In the genomic region with DNA sequence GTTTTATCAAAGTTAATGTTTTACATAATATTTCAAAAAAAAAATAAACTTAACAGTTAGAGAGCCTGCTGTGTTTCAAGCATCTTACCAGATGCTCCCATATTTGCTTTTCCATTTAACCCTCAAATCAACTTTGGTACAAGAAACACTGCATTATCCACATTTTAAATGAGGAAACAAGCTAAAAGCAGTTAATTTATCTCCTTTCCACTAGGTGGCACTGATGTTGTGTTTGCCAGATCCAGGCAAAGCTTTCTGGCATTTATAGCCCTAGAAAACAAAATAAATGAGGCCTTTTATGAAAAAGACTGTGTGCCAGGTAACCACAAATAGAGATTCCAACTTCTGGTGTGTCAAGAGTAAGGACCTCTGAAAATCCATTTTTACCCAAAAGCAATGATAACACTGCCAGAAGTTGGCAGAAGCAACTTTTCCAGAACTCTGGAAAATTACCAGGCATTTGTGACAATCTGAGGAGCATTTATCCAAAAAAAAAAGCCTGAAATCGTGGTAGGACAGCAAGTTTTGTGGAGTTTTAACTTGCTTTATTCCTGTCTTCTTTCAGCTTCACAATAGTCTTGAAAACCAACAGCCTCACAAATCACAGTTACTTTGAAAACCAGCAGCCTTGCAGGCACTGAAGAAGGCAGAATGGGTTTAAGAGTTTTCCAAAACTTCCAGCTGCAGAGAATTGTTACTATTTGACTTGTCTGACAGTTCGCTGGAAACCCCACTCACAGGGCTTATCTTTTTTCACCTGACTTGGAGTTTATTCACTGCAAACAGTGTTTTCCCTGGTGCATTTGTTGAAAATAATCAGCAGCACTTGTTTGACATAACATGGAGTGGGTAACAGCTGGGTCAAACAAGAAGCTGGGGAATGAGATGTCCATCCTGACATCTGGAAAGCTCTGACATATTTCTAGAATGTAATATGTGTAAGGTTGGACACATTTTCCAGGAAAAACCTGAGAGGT, we compare ENCODE assay signal across 8 cellular contexts. TPM values are rescaled to one million over a fixed set of nuclear protein-coding genes. Genes with fewer than 3 reads are reported as not detected.
DNase-seq lines count a peak whose midpoint lies in the region; ATAC-seq and TF ChIP-seq lines count a peak whose summit lies in the region.

No MANE protein-coding gene starts in this region.

- POLR2A ChIA-PET in AG04449 (lab: Yijun Ruan, JAX) = interaction anchor here (1.3 to 1.4 kb wide), 2 partner anchors 9 to 286 kb away, joined by 4 to 9 read pairs; a partner anchor contains a TSS
- POLR2A ChIA-PET in activated CD4-positive, alpha-beta memory T cell treated with anti-CD3 and anti-CD28 coated beads, Interleukin-2, amount 10 ng/mL, durations not matched to agents 7 days and 5 days (lab: Charles Lee) = interaction anchor here (1.0 to 2.0 kb wide), 6 partner anchors 9 to 286 kb away, joined by 4 to 10 read pairs (median 7); a partner anchor contains a TSS

- H3K4me3 Mint-ChIP-seq in activated CD4-positive, alpha-beta memory T cell treated with anti-CD3 and anti-CD28 coated beads, Interleukin-2, amount 10 ng/mL, durations not matched to agents 7 days and 5 days = no peak overlapping the region

- no peak for DNase-seq in AG04449 (ENCODE audit: low read depth, low spot score)
- no peak for DNase-seq in GM10266 (ENCODE audit: extremely low spot score)
- peak; percentile 50 for DNase-seq in NCI-H2081 treated with DMSO at 0.1 percent for 48 hours (lab: John Stamatoyannopoulos, UW)
- DNase-seq in activated CD4-positive, alpha-beta memory T cell treated with anti-CD3 and anti-CD28 coated beads, Interleukin-2, amount 10 ng/mL, durations not matched to agents 7 days and 5 days = peak; percentile 23
- DNase-seq in heart right ventricle = no peak
- DNase-seq in smooth muscle cell of the brain vasculature (ENCODE audit: low read depth, low spot score) = peak; percentile 13

- H3K36me3 Mint-ChIP-seq in activated CD4-positive, alpha-beta memory T cell treated with anti-CD3 and anti-CD28 coated beads, Interleukin-2, amount 10 ng/mL, durations not matched to agents 7 days and 5 days (ENCODE audit: low read depth) = no peaks in the 10 kb centered on the region

- peaks cover 25% of the 10 kb centered on the region for H3K4me1 Mint-ChIP-seq in activated CD4-positive, alpha-beta memory T cell treated with anti-CD3 and anti-CD28 coated beads, Interleukin-2, amount 10 ng/mL, durations not matched to agents 7 days and 5 days

- H3K9me3 ChIP-seq in heart right ventricle = no peaks in the 10 kb centered on the region

- peak; percentile 45 for TF ChIP-seq CTCF in AG04449 (IDR thresholded peaks at IDR 0.05; ENCODE audit: insufficient read depth, low read length, missing control alignments)
- peak; percentile 68 for TF ChIP-seq CTCF in GM10266 (IDR thresholded peaks at IDR 0.05; ENCODE audit: control insufficient read depth, insufficient read depth, low read depth, missing control alignments)
- peak; percentile 51 to 86 (median 71) for TF ChIP-seq CTCF in heart right ventricle (IDR thresholded peaks at IDR 0.05)

- H3K27ac ChIP-seq in heart right ventricle = peak overlapping the region in 2 of 10 donors; percentile 5 to 33

- H3K4me1 ChIP-seq in heart right ventricle = peaks cover 0 to 49% (median 15%) of the 10 kb centered on the region in 9 donors

- H3K36me3 ChIP-seq in heart right ventricle = peaks cover 0 to 6% (median 0%) of the 10 kb centered on the region in 9 donors

- H3K27ac Mint-ChIP-seq in activated CD4-positive, alpha-beta memory T cell treated with anti-CD3 and anti-CD28 coated beads, Interleukin-2, amount 10 ng/mL, durations not matched to agents 7 days and 5 days = no peak overlapping the region

- CTCF ChIA-PET in AG04449 (lab: Yijun Ruan, JAX) = interaction anchor here (0.6 to 6.2 kb wide), 20 partner anchors 9 to 1909 kb away, joined by 3 to 71 read pairs (median 4); a partner anchor contains a TSS
- CTCF ChIA-PET in activated CD4-positive, alpha-beta memory T cell treated with anti-CD3 and anti-CD28 coated beads, Interleukin-2, amount 10 ng/mL, durations not matched to agents 7 days and 5 days (lab: Charles Lee) = interaction anchor here (0.5 to 3.3 kb wide), 21 partner anchors 10 to 847 kb away, joined by 3 to 59 read pairs (median 3); a partner anchor contains a TSS

- H3K27me3 ChIP-seq in heart right ventricle = no peaks in the 10 kb centered on the region

- no peak for ATAC-seq in heart right ventricle
- no peak for ATAC-seq in GM18868 (IDR thresholded peaks at IDR 0.05; ENCODE audit: unreplicated experiment)
- no peak for ATAC-seq in GM18907 (IDR thresholded peaks at IDR 0.05; ENCODE audit: unreplicated experiment)

- WGBS in heart right ventricle, 2 donors = 33 to 53% methylated on average over 2 of the region's 2 CpGs

- no peaks in the 10 kb centered on the region for H3K27me3 Mint-ChIP-seq in activated CD4-positive, alpha-beta memory T cell treated with anti-CD3 and anti-CD28 coated beads, Interleukin-2, amount 10 ng/mL, durations not matched to agents 7 days and 5 days

- H3K9me3 Mint-ChIP-seq in activated CD4-positive, alpha-beta memory T cell treated with anti-CD3 and anti-CD28 coated beads, Interleukin-2, amount 10 ng/mL, durations not matched to agents 7 days and 5 days = no peaks in the 10 kb centered on the region

- intact Hi-C loops in heart right ventricle (cut with DNase I) = loop anchor here (1.0 to 10.0 kb wide), 8 partner anchors 282 to 402 kb away; a partner anchor contains a TSS

- H3K4me3 ChIP-seq in AG04449 (ENCODE audit: low read depth, low read length) (no peak overlapping the region), heart right ventricle (no peak overlapping the region)

RNA-seq across cellular contexts. Expression of a gene that starts 9.2 kb away (rescaled TPM):
- 10 to 100 TPM; 74.5 to 77.5 TPM for total RNA-seq in activated CD4-positive, alpha-beta memory T cell treated with anti-CD3 and anti-CD28 coated beads, Interleukin-2, amount 10 ng/mL, durations not matched to agents 7 days and 5 days
- 100 to 1,000 TPM; 111 to 162 (median 131) TPM for total RNA-seq in heart right ventricle
- 100 to 1,000 TPM; 176 to 219 TPM for polyA plus RNA-seq in heart right ventricle

RNA-seq across cellular contexts. Expression of a gene that starts 10.1 kb away (rescaled TPM):
- 10 to 100 TPM; 29.0 to 35.1 TPM for total RNA-seq in activated CD4-positive, alpha-beta memory T cell treated with anti-CD3 and anti-CD28 coated beads, Interleukin-2, amount 10 ng/mL, durations not matched to agents 7 days and 5 days
- total RNA-seq in heart right ventricle = 10 to 100 TPM; 23.8 to 42.3 (median 28.5) TPM
- 10 to 100 TPM; 47.7 to 58.4 TPM for polyA plus RNA-seq in heart right ventricle

RNA-seq across cellular contexts. Expression of a gene that starts 22.7 kb away (rescaled TPM):
- total RNA-seq in activated CD4-positive, alpha-beta memory T cell treated with anti-CD3 and anti-CD28 coated beads, Interleukin-2, amount 10 ng/mL, durations not matched to agents 7 days and 5 days = 1 to 10 TPM; 5.5 to 5.7 TPM
- total RNA-seq in heart right ventricle = 1 to 10 TPM; 2.1 to 3.9 (median 2.9) TPM
- 1 to 10 TPM; 1.8 TPM for polyA plus RNA-seq in heart right ventricle

Comparison
In these comparisons a context has a peak if more than half of its experiments do, and no peak if none do; other contexts are left out.
1. DNase-seq: peak in NCI-H2081 treated with DMSO at 0.1 percent for 48 hours (single experiment), activated CD4-positive, alpha-beta memory T cell treated with anti-CD3 and anti-CD28 coated beads, Interleukin-2, amount 10 ng/mL, durations not matched to agents 7 days and 5 days (single experiment) and smooth muscle cell of the brain vasculature (single experiment); none in AG04449 (single experiment), GM10266 (single experiment) and heart right ventricle (0 of 2).
2. Peak in every context shown above with its lines, with median percentiles within 50 percentile points of each other: CTCF ChIP-seq.